ENCODE assay signal across 18 cellular contexts in genomic region chr6:154394571-154394970, GRCh38. TPM values are rescaled to one million over a fixed set of nuclear protein-coding genes. Genes with fewer than 3 reads are reported as not detected.
A peak's percentile ranks its signal among the peaks of the same experiment; 100 is the strongest.
DNase-seq lines count a peak whose midpoint lies in the region; ATAC-seq and TF ChIP-seq lines count a peak whose summit lies in the region.
"Had no signal": no experiment of that assay in that cellular context is flagged by ENCODE, and none has a peak within 500 bp of the region (broad histone marks: within the 10 kb centered on the region; RNA-seq: fewer than 3 reads in every experiment).

No MANE protein-coding gene starts in this region.

- peaks cover under 1% of the 10 kb centered on the region for H3K9me3 Mint-ChIP-seq in progenitor cell of endocrine pancreas (ENCODE audit: low read depth)
- H3K9me3 Mint-ChIP-seq in activated naive CD4-positive, alpha-beta T cell treated with anti-CD3 and anti-CD28 coated beads, Interleukin-2, amount 50 U/mL, for 72 hours, result no peaks in the 10 kb centered on the region
- H3K9me3 Mint-ChIP-seq: GM23338 had no signal

- TF ChIP-seq POLR2A in gastrocnemius medialis (IDR thresholded peaks at IDR 0.05), result no peak

- H3K9me3 ChIP-seq in mesenchymal stem cell (ENCODE audit: control insufficient read depth, low read length), result peaks cover 2% of the 10 kb centered on the region
- H3K9me3 ChIP-seq in gastrocnemius medialis, result no peaks in the 10 kb centered on the region
- H3K9me3 ChIP-seq: A549, BE2C had no signal

- no peaks in the 10 kb centered on the region for H3K27me3 Mint-ChIP-seq in progenitor cell of endocrine pancreas

- WGBS in mesenchymal stem cell, result 90% methylated on average over 2 of the region's 3 CpGs

- H3K79me1 ChIP-seq in mesenchymal stem cell (replicated peaks; ENCODE audit: low read length, poor library complexity, severe bottlenecking), result peaks cover 1% of the 10 kb centered on the region

- no peak overlapping the region for H3K4me3 Mint-ChIP-seq in progenitor cell of endocrine pancreas (ENCODE audit: low read depth)
- H3K4me3 Mint-ChIP-seq: CD4-positive, alpha-beta memory T cell; GM23338 had no signal

- no peak overlapping the region for H3K4me2 ChIP-seq in mesenchymal stem cell (ENCODE audit: low read length, poor library complexity, severe bottlenecking)
- H3K4me2 ChIP-seq: A549, GM23338 had no signal

- H2BK12ac ChIP-seq in mesenchymal stem cell (ENCODE audit: low read length in 2 of 2), result no peak overlapping the region

- ATAC-seq in gastrocnemius medialis, result no peak
- ATAC-seq in activated naive CD4-positive, alpha-beta T cell treated with anti-CD3 and anti-CD28 coated beads, Interleukin-2, amount 50 U/mL, for 72 hours, result no peak
- ATAC-seq: A549, GM23338 had no signal

- no peak overlapping the region for H3K27ac ChIP-seq in mesenchymal stem cell (ENCODE audit: low read length, poor library complexity, severe bottlenecking)
- H3K27ac ChIP-seq in gastrocnemius medialis, result no peak overlapping the region
- no peak overlapping the region for H3K27ac ChIP-seq in caudate nucleus (ENCODE audit: low read depth, low read length)
- H3K27ac ChIP-seq: A549, C4-2B, HL-60 had no signal

- H4K91ac ChIP-seq in mesenchymal stem cell (ENCODE audit: low read length), result no peak overlapping the region

- H3K14ac ChIP-seq in mesenchymal stem cell (ENCODE audit: low read length in 2 of 2), result no peak overlapping the region

- DNase-seq in SK-MEL-5 (ENCODE audit: low read depth, low spot score), result peak; percentile 81
- no peak for DNase-seq in mesenchymal stem cell
- no peak for DNase-seq in progenitor cell of endocrine pancreas (ENCODE audit: low spot score, unreplicated experiment)
- no peak for DNase-seq in activated CD4-positive, alpha-beta T cell treated with anti-CD3 and anti-CD28 coated beads for 4 hours
- DNase-seq in gastrocnemius medialis, result no peak
- DNase-seq in activated naive CD4-positive, alpha-beta T cell treated with anti-CD3 and anti-CD28 coated beads, Interleukin-2, amount 50 U/mL, for 72 hours (ENCODE audit: low spot score in 2 of 2), result no peak
- DNase-seq in caudate nucleus (lab: John Stamatoyannopoulos, UW), result no peak
- DNase-seq: BE2C; CD4-positive, alpha-beta memory T cell; COR-L47; DMS153; DMS79 treated with DMSO at 0.1 percent for 48 hours; EL; H7 had no signal

- H4K8ac ChIP-seq in mesenchymal stem cell (ENCODE audit: low read length), result no peak overlapping the region

- no peak overlapping the region for H2BK5ac ChIP-seq in mesenchymal stem cell (ENCODE audit: low read depth, low read length, poor library complexity, severe bottlenecking)

- TF ChIP-seq CTCF in progenitor cell of endocrine pancreas (IDR thresholded peaks at IDR 0.05; ENCODE audit: unreplicated experiment), result no peak
- TF ChIP-seq CTCF in gastrocnemius medialis (IDR thresholded peaks at IDR 0.05 in 4 of 5, conservative IDR thresholded peaks at IDR 0.05 in 1 of 5), result no peak

- H3K18ac ChIP-seq in mesenchymal stem cell (ENCODE audit: low read depth in 1 of 2, low read length in 2 of 2), result no peak overlapping the region

- H3K27ac Mint-ChIP-seq in progenitor cell of endocrine pancreas, result peak overlapping the region; percentile 7
- H3K27ac Mint-ChIP-seq in activated naive CD4-positive, alpha-beta T cell treated with anti-CD3 and anti-CD28 coated beads, Interleukin-2, amount 50 U/mL, for 72 hours, result no peak overlapping the region
- H3K27ac Mint-ChIP-seq: CD4-positive, alpha-beta memory T cell; GM23338 had no signal

- H3K4ac ChIP-seq in mesenchymal stem cell (ENCODE audit: low read depth in 1 of 2, low read length in 2 of 2), result no peak overlapping the region

- no peak overlapping the region for H2BK120ac ChIP-seq in mesenchymal stem cell (ENCODE audit: low read depth, low read length)

- no peak overlapping the region for H2BK15ac ChIP-seq in mesenchymal stem cell (ENCODE audit: low read depth, poor library complexity, severe bottlenecking)

- H3K4me3 ChIP-seq in mesenchymal stem cell (ENCODE audit: insufficient read depth in 1 of 2, low read depth in 1 of 2, low read length in 2 of 2), result no peak overlapping the region
- no peak overlapping the region for H3K4me3 ChIP-seq in gastrocnemius medialis
- H3K4me3 ChIP-seq: A549, GM23338 had no signal

- peaks cover 3% of the 10 kb centered on the region for H3K4me1 Mint-ChIP-seq in progenitor cell of endocrine pancreas (ENCODE audit: low read depth)
- H3K4me1 Mint-ChIP-seq: GM23338 had no signal

- intact Hi-C loops in gastrocnemius medialis (cut with DNase I; ENCODE audit: low total_unique reads), result no loop called here

- H3K36me3 Mint-ChIP-seq in progenitor cell of endocrine pancreas (ENCODE audit: insufficient read depth), result peaks cover 6% of the 10 kb centered on the region
- H3K36me3 Mint-ChIP-seq in activated naive CD4-positive, alpha-beta T cell treated with anti-CD3 and anti-CD28 coated beads, Interleukin-2, amount 50 U/mL, for 72 hours, result no peaks in the 10 kb centered on the region
- H3K36me3 Mint-ChIP-seq: CD4-positive, alpha-beta memory T cell had no signal

- H3K27me3 ChIP-seq in mesenchymal stem cell (ENCODE audit: control insufficient read depth in 1 of 2, insufficient read depth in 1 of 2, low read length in 2 of 2), result no peaks in the 10 kb centered on the region
- no peaks in the 10 kb centered on the region for H3K27me3 ChIP-seq in gastrocnemius medialis
- H3K27me3 ChIP-seq: BE2C had no signal

- H2AFZ ChIP-seq in mesenchymal stem cell (ENCODE audit: low read depth, low read length), result no peak overlapping the region
- H2AFZ ChIP-seq: GM23338 had no signal

- H3K4me1 ChIP-seq in mesenchymal stem cell (ENCODE audit: control insufficient read depth, insufficient read depth, low read depth, low read length), result peaks cover 2% of the 10 kb centered on the region
- H3K4me1 ChIP-seq in gastrocnemius medialis, result no peaks in the 10 kb centered on the region
- H3K4me1 ChIP-seq: BE2C had no signal

- H2AK5ac ChIP-seq in mesenchymal stem cell (ENCODE audit: low read length, severe bottlenecking), result peak overlapping the region; percentile 34

- H3K36me3 ChIP-seq in mesenchymal stem cell (ENCODE audit: control insufficient read depth in 1 of 2, insufficient read depth in 2 of 2, low read depth in 1 of 2, low read length in 2 of 2), result peaks cover 0 to 9% of the 10 kb centered on the region in 2 experiments
- H3K36me3 ChIP-seq in gastrocnemius medialis, result no peaks in the 10 kb centered on the region
- H3K36me3 ChIP-seq: BE2C had no signal

- in situ Hi-C loops in SK-MEL-5 (cut with HindIII; ENCODE audit: low pct_unique_long_range_greater_than_20kb, low sequenced_read_pairs) (no loop called here), gastrocnemius medialis (cut with MboI; ENCODE audit: low sequenced_read_pairs in 4 of 4) (no loop called here)

- H3K23ac ChIP-seq in mesenchymal stem cell (ENCODE audit: low read length in 2 of 2), result no peak overlapping the region

- no peak overlapping the region for H3K9ac ChIP-seq in mesenchymal stem cell (ENCODE audit: low read length)

RNA-seq across cellular contexts. Expression of gene IPCEF1, which starts 38.0 kb away (rescaled TPM):
- 0.13 TPM in 1 of 2 replicates, not detected in the other for total RNA-seq in SK-MEL-5 (2014; rRNA removed; shearing (Covaris generic))
- polyA plus RNA-seq in SK-MEL-5 (2015; cell fraction: cytosol; rRNA removed), result not detected in 2 replicates
- polyA plus RNA-seq in SK-MEL-5 (2015; cell fraction: nucleus; rRNA removed), result 1.8 TPM in 1 of 2 replicates, not detected in the other
- 0.04 TPM for polyA plus RNA-seq in mesenchymal stem cell (2013, experiment 1 of 2)
- 0.07 TPM for polyA plus RNA-seq in mesenchymal stem cell (2013, experiment 2 of 2)
- total RNA-seq in progenitor cell of endocrine pancreas, result 0.77 and 1.4 TPM in 2 replicates
- total RNA-seq in gastrocnemius medialis, result under 1 TPM in 2 of 4 donors, not detected in 2; 0.24 to 0.85 TPM
- 10 to 100 TPM in 1 of 2 donors, 1 to 10 TPM in 1; 8.8 to 19.1 TPM for total RNA-seq in activated naive CD4-positive, alpha-beta T cell treated with anti-CD3 and anti-CD28 coated beads, Interleukin-2, amount 50 U/mL, for 72 hours
